Comparison of ENCODE assay signal across 13 cellular contexts in the genomic region with DNA sequence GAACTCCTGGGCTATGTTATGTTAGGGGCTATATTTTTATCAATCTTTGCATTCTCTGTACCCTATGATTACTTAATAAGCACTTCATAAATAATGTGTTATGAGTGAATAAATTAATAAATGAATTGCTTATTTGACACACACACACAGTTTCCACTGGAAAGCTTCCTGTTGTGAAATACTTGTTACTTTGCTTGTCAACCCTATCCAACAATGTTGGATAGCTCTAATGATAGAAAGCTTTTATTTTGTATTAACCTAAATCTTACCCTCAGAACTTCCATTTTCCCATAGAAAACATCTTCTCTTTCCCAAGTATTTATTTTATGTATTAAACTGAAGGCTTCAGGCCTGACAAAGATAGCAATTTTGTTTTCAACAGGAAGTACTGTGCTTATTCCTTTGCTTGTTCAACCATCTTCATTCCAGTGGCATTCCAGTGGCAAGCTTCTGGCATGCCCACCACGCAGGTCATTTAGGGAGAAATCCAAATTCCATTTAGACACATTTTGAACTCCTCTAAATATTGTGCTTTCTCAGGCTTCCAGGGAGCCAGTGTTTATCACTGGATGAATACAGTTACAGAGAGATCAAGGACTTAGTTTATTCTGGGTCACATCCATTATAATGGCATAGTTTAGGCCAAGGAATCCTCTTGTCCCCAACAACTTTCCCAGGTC.
DNase-seq lines count a peak whose midpoint lies in the region; ATAC-seq and TF ChIP-seq lines count a peak whose summit lies in the region.
"Had no signal": no experiment of that assay in that cellular context is flagged by ENCODE, and none has a peak within 500 bp of the region (broad histone marks: within the 10 kb centered on the region; RNA-seq: fewer than 3 reads in every experiment).

No MANE protein-coding gene starts in this region.

- no peak overlapping the region for H4K91ac ChIP-seq in neuronal stem cell (ENCODE audit: low read depth, low read length, poor library complexity)

- ATAC-seq in HG03442 (IDR thresholded peaks at IDR 0.05; ENCODE audit: unreplicated experiment) (no peak), mucosa of descending colon (no peak)

- no peaks in the 10 kb centered on the region for H3K79me1 ChIP-seq in neuronal stem cell (ENCODE audit: low read depth, low read length)

- no peak overlapping the region for H3K4ac ChIP-seq in neuronal stem cell (ENCODE audit: low read length)

- TF ChIP-seq RAD21 in SK-N-SH (IDR thresholded peaks at IDR 0.05; ENCODE audit: low read length) = no peak

- H3K27ac ChIP-seq in SK-N-SH (ENCODE audit: low read depth in 2 of 2, low read length in 1 of 2) = peak overlapping the region; percentile 95 to 97
- H3K27ac ChIP-seq in fibroblast of lung (ENCODE audit: insufficient read depth, low read length) = peak overlapping the region; percentile 91
- no peak overlapping the region for H3K27ac ChIP-seq in neuronal stem cell (replicated peaks; ENCODE audit: low read length)
- H3K27ac ChIP-seq: neutrophil had no signal

- DNase-seq in AG20443 (ENCODE audit: low spot score) = peak; percentile 61
- no peak for DNase-seq in SK-N-SH
- DNase-seq in fibroblast of lung (ENCODE audit: low read depth in 2 of 2) = peak in 1 of 2 donors; percentile 94
- no peak for DNase-seq in neuronal stem cell (ENCODE audit: low spot score)
- no peak for DNase-seq in HAP-1 (ENCODE audit: low spot score in 2 of 2)
- DNase-seq in mucosa of descending colon = no peak
- DNase-seq in AML-193 (lab: John Stamatoyannopoulos, UW) = no peak
- DNase-seq: activated CD4-positive, alpha-beta T cell treated with anti-CD3 and anti-CD28 coated beads for 1 hour; activated naive CD8-positive, alpha-beta T cell treated with anti-CD3 and anti-CD28 coated beads, Interleukin-2, amount 10 ng/mL, durations not matched to agents 7 days and 5 days; GOT3; Peyer's patch had no signal

- peaks cover 20 to 30% of the 10 kb centered on the region in 2 experiments for H3K4me1 ChIP-seq in SK-N-SH (ENCODE audit: control insufficient read depth in 1 of 2, insufficient read depth in 2 of 2, low read depth in 1 of 2, low read length in 1 of 2)
- H3K4me1 ChIP-seq in fibroblast of lung (ENCODE audit: control insufficient read depth, extremely low read depth, insufficient read depth, low read length) = peaks cover 17% of the 10 kb centered on the region
- H3K4me1 ChIP-seq in neuronal stem cell (ENCODE audit: control insufficient read depth in 2 of 2, insufficient read depth in 1 of 2, low read depth in 1 of 2, low read length in 2 of 2) = peaks cover 0 to 2% of the 10 kb centered on the region in 2 donors
- peaks cover 3% of the 10 kb centered on the region; the same call in 1 of the 2 replicates for H3K4me1 ChIP-seq in HAP-1
- H3K4me1 ChIP-seq in mucosa of descending colon (ENCODE audit: low read depth) = no peaks in the 10 kb centered on the region
- H3K4me1 ChIP-seq: Peyer's patch had no signal

- no peak overlapping the region for H2AK5ac ChIP-seq in neuronal stem cell (ENCODE audit: low read depth, low read length)

- no peak overlapping the region for H4K8ac ChIP-seq in neuronal stem cell (ENCODE audit: low read depth, low read length)

- in situ Hi-C loops in HAP-1 (cut with MboI; ENCODE audit: low sequenced_read_pairs) = no loop called here

- H3K79me2 ChIP-seq in SK-N-SH (ENCODE audit: insufficient read depth) = no peaks in the 10 kb centered on the region
- no peaks in the 10 kb centered on the region for H3K79me2 ChIP-seq in fibroblast of lung (ENCODE audit: control insufficient read depth, insufficient read depth, low read length)

- WGBS in SK-N-SH (ENCODE audit: low lambda C conversion rate) = 38% methylated on average over 1 of the region's 1 CpG
- WGBS in neuronal stem cell (ENCODE audit: extremely low coverage in 2 of 2, insufficient read length in 2 of 2, insufficient replicate concordance in 1 of 2), 2 donors = no CpG with 5 or more reads among the region's 1 CpG

- no peak overlapping the region for H3K14ac ChIP-seq in neuronal stem cell (ENCODE audit: low read length)

- H2AFZ ChIP-seq in SK-N-SH (ENCODE audit: low read depth) (no peak overlapping the region), fibroblast of lung (ENCODE audit: low read length) (no peak overlapping the region), neuronal stem cell (ENCODE audit: low read length) (peak overlapping the region; percentile 57)

- peaks cover 33% of the 10 kb centered on the region for H3F3A ChIP-seq in SK-N-SH (replicated peaks; ENCODE audit: insufficient read depth)

- H4K20me1 ChIP-seq in SK-N-SH (ENCODE audit: insufficient read depth) (no peaks in the 10 kb centered on the region), fibroblast of lung (ENCODE audit: control insufficient read depth, extremely low read depth, insufficient read depth, low read length) (no peaks in the 10 kb centered on the region)

- no peak overlapping the region for H3K4me3 ChIP-seq in SK-N-SH (ENCODE audit: low read depth in 2 of 2, low read length in 1 of 2)
- H3K4me3 ChIP-seq in fibroblast of lung (replicated peaks in 1 of 4; ENCODE audit: control extremely low read depth in 1 of 4, insufficient read depth in 1 of 4, low read depth in 3 of 4, low read length in 4 of 4) = no peak overlapping the region
- no peak overlapping the region for H3K4me3 ChIP-seq in neuronal stem cell (ENCODE audit: low read length in 2 of 2)
- no peak overlapping the region for H3K4me3 ChIP-seq in HAP-1
- no peak overlapping the region for H3K4me3 ChIP-seq in mucosa of descending colon
- H3K4me3 ChIP-seq: Peyer's patch had no signal

- H3K18ac ChIP-seq in neuronal stem cell (ENCODE audit: low read length) = no peak overlapping the region

- H3K9ac ChIP-seq in SK-N-SH (peak overlapping the region; percentile 63), fibroblast of lung (ENCODE audit: insufficient read depth, low read length) (peak overlapping the region; percentile 33), neuronal stem cell (ENCODE audit: low read depth, low read length, poor library complexity) (no peak overlapping the region)

- no peak; a peak in 1 of 4 replicates for TF ChIP-seq EP300 in SK-N-SH (IDR thresholded peaks at IDR 0.05; ENCODE audit: borderline replicate concordance in 1 of 2, low read depth in 1 of 2, low read length in 1 of 2)

- no peak overlapping the region for H3K23ac ChIP-seq in neuronal stem cell (ENCODE audit: low read depth, low read length, poor library complexity)

- no peak overlapping the region for H2BK120ac ChIP-seq in neuronal stem cell (ENCODE audit: low read depth, low read length)

- CTCF ChIA-PET in SK-N-SH (lab: Yijun Ruan, JAX) = interaction anchor here (1.0 kb wide), 1 partner anchor 1333 kb away, joined by 3 read pairs; no protein-coding TSS in a partner anchor

- H3K4me2 ChIP-seq in SK-N-SH (peak overlapping the region; percentile 29), fibroblast of lung (ENCODE audit: extremely low read depth, insufficient read depth, low read length) (peak overlapping the region; percentile 28), neuronal stem cell (ENCODE audit: insufficient read depth, low read length, poor library complexity, severe bottlenecking) (no peak overlapping the region)

- no peaks in the 10 kb centered on the region for H3K27me3 ChIP-seq in SK-N-SH (ENCODE audit: insufficient read depth)
- H3K27me3 ChIP-seq in fibroblast of lung (ENCODE audit: control insufficient read depth, insufficient read depth, low read length) = no peaks in the 10 kb centered on the region
- H3K27me3 ChIP-seq in neuronal stem cell (ENCODE audit: control insufficient read depth in 3 of 3, insufficient read depth in 3 of 3, low read depth in 1 of 3, low read length in 3 of 3) = no peaks in the 10 kb centered on the region
- no peaks in the 10 kb centered on the region for H3K27me3 ChIP-seq in HAP-1 (ENCODE audit: low read depth)
- H3K27me3 ChIP-seq: neutrophil, Peyer's patch had no signal

- no peak for TF ChIP-seq CTCF in SK-N-SH (IDR thresholded peaks at IDR 0.05)
- TF ChIP-seq CTCF in fibroblast of lung (conservative IDR thresholded peaks at IDR 0.05 in 1 of 2, IDR thresholded peaks at IDR 0.05 in 1 of 2; ENCODE audit: low read depth in 1 of 2, low read length in 2 of 2) = no peak
- no peak for TF ChIP-seq CTCF in mucosa of descending colon (IDR thresholded peaks at IDR 0.05)

- H3K9me3 ChIP-seq in SK-N-SH (no peaks in the 10 kb centered on the region), fibroblast of lung (ENCODE audit: control insufficient read depth, insufficient read depth, low read depth, low read length) (no peaks in the 10 kb centered on the region), neuronal stem cell (replicated peaks in 1 of 2; ENCODE audit: control insufficient read depth in 2 of 2, insufficient read depth in 1 of 2, low read depth in 1 of 2, low read length in 2 of 2) (peaks cover 0 to 5% of the 10 kb centered on the region in 2 donors), HAP-1 (no peaks in the 10 kb centered on the region), mucosa of descending colon (no peaks in the 10 kb centered on the region)
- H3K9me3 ChIP-seq: neutrophil, Peyer's patch had no signal

- H3K9me2 ChIP-seq in SK-N-SH = no peaks in the 10 kb centered on the region

- H2BK5ac ChIP-seq in neuronal stem cell (ENCODE audit: low read length) = no peak overlapping the region

- POLR2A ChIA-PET in SK-N-SH (lab: Yijun Ruan, JAX) = no interaction called here

- H2BK12ac ChIP-seq in neuronal stem cell (ENCODE audit: low read length) = no peak overlapping the region

- H2BK15ac ChIP-seq in neuronal stem cell (ENCODE audit: low read length) = no peak overlapping the region

- intact Hi-C loops in mucosa of descending colon (cut with DNase I, micrococcal nuclease) = no loop called here

- H3K36me3 ChIP-seq in SK-N-SH (replicated peaks in 1 of 2; ENCODE audit: control insufficient read depth in 1 of 2, insufficient read depth in 2 of 2, low read length in 1 of 2) = no peaks in the 10 kb centered on the region
- H3K36me3 ChIP-seq in fibroblast of lung (ENCODE audit: control insufficient read depth, insufficient read depth, low read length) = no peaks in the 10 kb centered on the region
- no peaks in the 10 kb centered on the region for H3K36me3 ChIP-seq in neuronal stem cell (replicated peaks in 1 of 2; ENCODE audit: control insufficient read depth in 2 of 2, insufficient read depth in 2 of 2, low read length in 2 of 2)
- no peaks in the 10 kb centered on the region for H3K36me3 ChIP-seq in HAP-1 (replicated peaks)
- H3K36me3 ChIP-seq in mucosa of descending colon (ENCODE audit: low read depth) = no peaks in the 10 kb centered on the region
- H3K36me3 ChIP-seq: neutrophil, Peyer's patch had no signal

TF ChIP-seq in SK-N-SH, 30 proteins besides CTCF, POLR2A, EP300 and RAD21 (continues in another document):
- TF ChIP-seq MEF2A (IDR thresholded peaks at IDR 0.05; ENCODE audit: borderline replicate concordance, low read depth) (peak; percentile 13; the same call in 1 of the 2 replicates), RXRA (IDR thresholded peaks at IDR 0.05; ENCODE audit: borderline replicate concordance, low read depth) (peak; percentile 42; the same call in 1 of the 2 replicates)
